11 cellular contexts compared by ENCODE assay signal in the genomic region with DNA sequence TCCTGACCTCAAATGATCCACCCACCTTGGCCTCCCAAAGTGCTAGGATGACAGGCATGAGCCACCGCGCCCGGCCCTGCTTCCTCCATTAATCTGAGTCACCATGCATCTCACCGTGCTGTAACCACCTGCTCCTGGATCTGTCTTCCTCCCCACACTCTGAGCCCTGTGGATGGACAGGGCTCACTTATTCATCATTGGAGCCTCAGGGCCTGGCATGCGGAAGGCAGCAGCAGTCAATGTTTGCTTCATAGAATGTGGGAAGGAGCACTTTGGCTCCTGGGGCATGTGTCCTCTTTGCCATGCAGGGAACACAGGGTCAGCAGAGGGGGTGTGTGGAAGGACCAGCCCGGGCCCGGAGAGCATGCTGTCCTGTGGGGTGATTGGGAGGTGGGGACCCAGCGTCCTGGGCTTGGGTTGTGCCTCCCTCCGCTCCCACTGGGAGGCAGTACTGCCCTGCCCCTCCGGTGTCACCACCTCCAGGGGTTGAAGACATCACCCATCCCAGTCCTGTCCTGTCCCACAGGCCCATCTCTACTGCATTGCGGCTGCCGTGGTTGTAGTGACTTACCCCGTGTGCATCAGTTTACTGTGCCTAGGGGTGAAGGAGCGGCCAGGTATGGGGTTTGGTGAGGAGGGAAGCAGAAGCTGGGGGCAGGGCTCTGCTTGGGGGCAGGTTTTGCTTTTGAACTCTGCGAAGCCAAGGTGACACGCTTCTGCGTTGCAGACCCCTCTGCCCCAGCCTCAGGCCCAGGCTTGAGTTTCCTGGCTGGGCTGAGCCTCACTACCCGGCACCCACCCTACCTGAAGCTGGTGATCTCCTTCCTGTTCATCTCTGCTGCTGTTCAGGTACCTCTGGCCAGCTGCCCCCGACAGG. TPM values are rescaled to one million over a fixed set of nuclear protein-coding genes. Genes with fewer than 3 reads are reported as not detected.
DNase-seq lines count a peak whose midpoint lies in the region; ATAC-seq, FAIRE-seq and TF ChIP-seq lines count a peak whose summit lies in the region.
"Had no signal": no experiment of that assay in that cellular context is flagged by ENCODE, and none has a peak within 500 bp of the region (broad histone marks: within the 10 kb centered on the region; RNA-seq: fewer than 3 reads in every experiment).

No MANE protein-coding gene starts in this region.

- H3K27ac Mint-ChIP-seq in activated naive CD8-positive, alpha-beta T cell treated with anti-CD3 and anti-CD28 coated beads for 36 hours, result no peak overlapping the region
- H3K27ac Mint-ChIP-seq: T-helper 1 cell treated with Interleukin-12 subunit alpha and Interleukin-12 subunit beta and Interleukin-4 antibody, amounts not matched to agents 30 μg/mL and 1 μg/mL, for 36 hours had no signal

- no peaks in the 10 kb centered on the region for H3K9me3 Mint-ChIP-seq in activated naive CD8-positive, alpha-beta T cell treated with anti-CD3 and anti-CD28 coated beads for 36 hours
- H3K9me3 Mint-ChIP-seq: T-helper 1 cell treated with Interleukin-12 subunit alpha and Interleukin-12 subunit beta and Interleukin-4 antibody, amounts not matched to agents 30 μg/mL and 1 μg/mL, for 36 hours had no signal

- H3K36me3 Mint-ChIP-seq in activated naive CD8-positive, alpha-beta T cell treated with anti-CD3 and anti-CD28 coated beads for 36 hours, result peaks cover 16% of the 10 kb centered on the region

- no peaks in the 10 kb centered on the region for H3K27me3 Mint-ChIP-seq in activated naive CD8-positive, alpha-beta T cell treated with anti-CD3 and anti-CD28 coated beads for 36 hours

- ATAC-seq in HG03108 (IDR thresholded peaks at IDR 0.05; ENCODE audit: unreplicated experiment) (no peak), HG03175 (IDR thresholded peaks at IDR 0.05; ENCODE audit: unreplicated experiment) (no peak), GM18867 (IDR thresholded peaks at IDR 0.05; ENCODE audit: unreplicated experiment) (no peak)

- FAIRE-seq in D721Med (lab: Jason Lieb, UNC), result no peak

- peak; percentile 39 for TF ChIP-seq CTCF in D721Med (IDR thresholded peaks at IDR 0.05; ENCODE audit: insufficient read depth, missing control alignments)

- H3K4me1 Mint-ChIP-seq in activated naive CD8-positive, alpha-beta T cell treated with anti-CD3 and anti-CD28 coated beads for 36 hours, result peaks cover 2% of the 10 kb centered on the region

- DNase-seq in D721Med (ENCODE audit: insufficient read length, low spot score) (no peak), HT1080 (ENCODE audit: low read depth) (peak; percentile 70), mesenteric fat pad (ENCODE audit: low spot score) (peak; percentile 83), NCI-H2081 (lab: John Stamatoyannopoulos, UW) (no peak)
- peak; percentile 25 for DNase-seq in activated naive CD8-positive, alpha-beta T cell treated with anti-CD3 and anti-CD28 coated beads for 36 hours
- DNase-seq: GOT3, heart right ventricle had no signal

- H3K4me3 Mint-ChIP-seq in activated naive CD8-positive, alpha-beta T cell treated with anti-CD3 and anti-CD28 coated beads for 36 hours, result no peak overlapping the region
- H3K4me3 Mint-ChIP-seq: T-helper 1 cell treated with Interleukin-12 subunit alpha and Interleukin-12 subunit beta and Interleukin-4 antibody, amounts not matched to agents 30 μg/mL and 1 μg/mL, for 36 hours had no signal

RNA-seq across cellular contexts. Expression of a gene that starts 11.5 kb away (rescaled TPM):
- 0.07 TPM in 1 of 2 replicates, not detected in the other for total RNA-seq in HT1080 (2014; rRNA removed; shearing (Covaris generic))
- polyA plus RNA-seq in HT1080 (2015; cell fraction: cytosol; rRNA removed), result 0.05 and 0.26 TPM in 2 replicates
- polyA plus RNA-seq in HT1080 (2015; cell fraction: nucleus; rRNA removed), result 0.12 TPM in 1 of 2 replicates, not detected in the other
- under 1 TPM; 0.36 to 0.37 TPM for total RNA-seq in activated naive CD8-positive, alpha-beta T cell treated with anti-CD3 and anti-CD28 coated beads for 36 hours
- not detected for total RNA-seq in mesenteric fat pad

RNA-seq across cellular contexts. Expression of a gene that starts 25.8 kb away (rescaled TPM):
- 13.7 and 14.6 TPM in 2 replicates for total RNA-seq in HT1080 (2014; rRNA removed; shearing (Covaris generic))
- 10.1 and 11.6 TPM in 2 replicates for polyA plus RNA-seq in HT1080 (2015; cell fraction: cytosol; rRNA removed)
- 20.7 and 21.1 TPM in 2 replicates for polyA plus RNA-seq in HT1080 (2015; cell fraction: nucleus; rRNA removed)
- 10 to 100 TPM; 20.9 to 22.2 TPM for total RNA-seq in activated naive CD8-positive, alpha-beta T cell treated with anti-CD3 and anti-CD28 coated beads for 36 hours
- 7.2 TPM for total RNA-seq in mesenteric fat pad

RNA-seq across cellular contexts. Expression of a gene that starts 28.2 kb away (rescaled TPM):
- total RNA-seq in HT1080 (2014; rRNA removed; shearing (Covaris generic)), result 0.56 and 0.63 TPM in 2 replicates
- 0.46 and 0.52 TPM in 2 replicates for polyA plus RNA-seq in HT1080 (2015; cell fraction: cytosol; rRNA removed)
- 0.12 TPM in 1 of 2 replicates, not detected in the other for polyA plus RNA-seq in HT1080 (2015; cell fraction: nucleus; rRNA removed)
- total RNA-seq in activated naive CD8-positive, alpha-beta T cell treated with anti-CD3 and anti-CD28 coated beads for 36 hours, result 1 to 10 TPM in 1 of 2 experiments, under 1 TPM in 1; 0.99 to 1.0 TPM
- total RNA-seq in mesenteric fat pad, result 5.0 TPM

RNA-seq across cellular contexts. Expression of a gene that starts 54.8 kb away (rescaled TPM):
- total RNA-seq in HT1080 (2014; rRNA removed; shearing (Covaris generic)), result 260 and 286 TPM in 2 replicates
- polyA plus RNA-seq in HT1080 (2015; cell fraction: cytosol; rRNA removed), result 338 and 377 TPM in 2 replicates
- polyA plus RNA-seq in HT1080 (2015; cell fraction: nucleus; rRNA removed), result 155 and 184 TPM in 2 replicates
- total RNA-seq in activated naive CD8-positive, alpha-beta T cell treated with anti-CD3 and anti-CD28 coated beads for 36 hours, result 100 to 1,000 TPM; 159 to 165 TPM
- total RNA-seq in mesenteric fat pad, result 59.3 TPM

Comparison
In these comparisons a context has a peak if more than half of its experiments do, and no peak if none do; other contexts are left out.
1. DNase-seq: peak in HT1080 (single experiment), activated naive CD8-positive, alpha-beta T cell treated with anti-CD3 and anti-CD28 coated beads for 36 hours (single experiment) and mesenteric fat pad (single experiment); none in D721Med (single experiment) and NCI-H2081 (0 of 2).